21 cellular contexts compared by ENCODE assay signal in genomic region chr1:214192825-214193643, GRCh38.
DNase-seq lines count a peak whose midpoint lies in the region; ATAC-seq and TF ChIP-seq lines count a peak whose summit lies in the region.
"Had no signal": no experiment of that assay in that cellular context is flagged by ENCODE, and none has a peak within 500 bp of the region (broad histone marks: within the 10 kb centered on the region; RNA-seq: fewer than 3 reads in every experiment).

No MANE protein-coding gene starts in this region.

- H3K9me2 ChIP-seq in hepatocyte (replicated peaks; ENCODE audit: insufficient read depth): no peaks in the 10 kb centered on the region

- H3K4me3 ChIP-seq in HUES48 (ENCODE audit: low read depth, low read length) (no peak overlapping the region; the same call in 1 of the 2 replicates), hepatocyte (no peak overlapping the region), gastrocnemius medialis (no peak overlapping the region), stomach (no peak overlapping the region), lower leg skin (ENCODE audit: low read depth, poor library complexity, severe bottlenecking) (no peak overlapping the region)
- H3K4me3 ChIP-seq: skin epidermis had no signal

- no peak overlapping the region for H2AFZ ChIP-seq in hepatocyte
- H2AFZ ChIP-seq: parathyroid adenoma had no signal

- no peak for TF ChIP-seq EP300 in stomach (IDR thresholded peaks at IDR 0.05)

- peaks cover 16% of the 10 kb centered on the region for H3K27me3 ChIP-seq in HUES48 (ENCODE audit: control insufficient read depth, insufficient read depth, low read length)
- peaks cover 21% of the 10 kb centered on the region for H3K27me3 ChIP-seq in hepatocyte
- peaks cover 3 to 11% (median 8%) of the 10 kb centered on the region in 3 donors for H3K27me3 ChIP-seq in gastrocnemius medialis
- peaks cover 0 to 22% (median 12%) of the 10 kb centered on the region in 3 donors for H3K27me3 ChIP-seq in stomach

- in situ Hi-C loops in gastrocnemius medialis (cut with MboI; ENCODE audit: low sequenced_read_pairs in 4 of 4): no loop called here

- H3K9ac ChIP-seq in HUES48 (ENCODE audit: low read depth, low read length): no peak overlapping the region
- H3K9ac ChIP-seq: parathyroid adenoma had no signal

- TF ChIP-seq POLR2A in gastrocnemius medialis (IDR thresholded peaks at IDR 0.05): no peak
- TF ChIP-seq POLR2A in stomach (IDR thresholded peaks at IDR 0.05): no peak
- TF ChIP-seq POLR2A in lower leg skin (IDR thresholded peaks at IDR 0.05): no peak

- H4K20me1 ChIP-seq in hepatocyte (ENCODE audit: insufficient read depth, poor library complexity, severe bottlenecking): no peaks in the 10 kb centered on the region

- DNase-seq in astrocyte of the hippocampus (ENCODE audit: low read depth, low spot score): peak; percentile 65
- no peak for DNase-seq in hepatocyte (ENCODE audit: low spot score)
- DNase-seq in gastrocnemius medialis: peak; percentile 4 to 27
- no peak for DNase-seq in kidney glomerular epithelial cell (lab: John Stamatoyannopoulos, UW)
- DNase-seq in NCI-H2107 (lab: John Stamatoyannopoulos, UW): no peak
- no peak for DNase-seq in stomach
- no peak for DNase-seq in lower leg skin (ENCODE audit: low spot score in 2 of 2)
- DNase-seq: activated CD4-positive, alpha-beta T cell treated with anti-CD3 and anti-CD28 coated beads, Interleukin-2, amount 50 U/mL, for 4 hours; activated naive CD4-positive, alpha-beta T cell treated with anti-CD3 and anti-CD28 coated beads, Interleukin-2, amount 10 ng/mL, durations not matched to agents 7 days and 5 days; cortex of kidney; DMS 273 treated with DMSO at 0.1 percent for 48 hours; IMR-90; MM.1S; NCI-H1694; NCI-H446 treated with DMSO at 0.1 percent for 48 hours; stimulated activated CD4-positive, alpha-beta T cell treated with anti-CD3 and anti-CD28 coated beads, Interleukin-4, amount 100 ng/mL, for 1 hour; T-helper 1 cell had no signal

- ATAC-seq in gastrocnemius medialis: peak; percentile 41 to 73
- ATAC-seq: Right ventricle myocardium inferior had no signal

- intact Hi-C loops in gastrocnemius medialis (cut with DNase I; ENCODE audit: low total_unique reads) (no loop called here), stomach (cut with DNase I; ENCODE audit: low total_unique reads) (no loop called here), lower leg skin (cut with DNase I; ENCODE audit: low total_unique reads) (no loop called here)

- no peaks in the 10 kb centered on the region for H3K79me2 ChIP-seq in hepatocyte
- H3K79me2 ChIP-seq: parathyroid adenoma had no signal

- TF ChIP-seq CTCF in hepatocyte (IDR thresholded peaks at IDR 0.05; ENCODE audit: poor library complexity): no peak
- no peak for TF ChIP-seq CTCF in gastrocnemius medialis (IDR thresholded peaks at IDR 0.05 in 4 of 5, conservative IDR thresholded peaks at IDR 0.05 in 1 of 5)
- TF ChIP-seq CTCF in stomach (IDR thresholded peaks at IDR 0.05): no peak
- TF ChIP-seq CTCF in lower leg skin (IDR thresholded peaks at IDR 0.05): no peak

- H3K4me2 ChIP-seq in hepatocyte: peak overlapping the region; percentile 24

- peak overlapping the region; percentile 56 for H3K27ac ChIP-seq in HUES48 (ENCODE audit: low read depth, low read length)
- H3K27ac ChIP-seq in hepatocyte: peak overlapping the region; percentile 54
- H3K27ac ChIP-seq in gastrocnemius medialis: no peak overlapping the region
- H3K27ac ChIP-seq in stomach: no peak overlapping the region
- H3K27ac ChIP-seq: parathyroid adenoma, skin epidermis had no signal

- WGBS in hepatocyte (ENCODE audit: low lambda C conversion rate, missing lambda C conversion rate): 51% methylated on average over 13 of the region's 13 CpGs
- WGBS in stomach, 5 donors: 60 to 71% (median 62%) methylated on average over 13 of the region's 13 CpGs
- 68 to 71% methylated on average over 13 of the region's 13 CpGs for WGBS in lower leg skin, 2 donors

- no peaks in the 10 kb centered on the region for H3K9me3 ChIP-seq in HUES48 (ENCODE audit: control insufficient read depth, insufficient read depth, low read length)
- no peaks in the 10 kb centered on the region for H3K9me3 ChIP-seq in hepatocyte (ENCODE audit: low read depth)
- no peaks in the 10 kb centered on the region for H3K9me3 ChIP-seq in gastrocnemius medialis
- H3K9me3 ChIP-seq in stomach: no peaks in the 10 kb centered on the region

- H3K36me3 ChIP-seq in HUES48 (ENCODE audit: control insufficient read depth, insufficient read depth, low read length): no peaks in the 10 kb centered on the region
- H3K36me3 ChIP-seq in hepatocyte (replicated peaks; ENCODE audit: insufficient read depth, low read depth): no peaks in the 10 kb centered on the region
- H3K36me3 ChIP-seq in gastrocnemius medialis: no peaks in the 10 kb centered on the region
- H3K36me3 ChIP-seq in stomach: no peaks in the 10 kb centered on the region

- H3K4me1 ChIP-seq in HUES48 (ENCODE audit: control insufficient read depth, insufficient read depth, low read length) (peaks cover 15% of the 10 kb centered on the region), hepatocyte (ENCODE audit: insufficient read depth) (no peaks in the 10 kb centered on the region), gastrocnemius medialis (no peaks in the 10 kb centered on the region), stomach (no peaks in the 10 kb centered on the region)
- H3K4me1 ChIP-seq: parathyroid adenoma had no signal

Comparison
In these comparisons a context has a peak if more than half of its experiments do, and no peak if none do; other contexts are left out.
1. H3K27ac ChIP-seq: peak in HUES48 (single experiment) and hepatocyte (single experiment); none in gastrocnemius medialis (0 of 4) and stomach (0 of 5).
2. DNase-seq: peak in astrocyte of the hippocampus (single experiment) and gastrocnemius medialis (2 of 2); none in hepatocyte (single experiment), kidney glomerular epithelial cell (single experiment), NCI-H2107 (single experiment), stomach (single experiment) and lower leg skin (0 of 2).